Comparison of ENCODE assay signal across 1 cellular context in genomic region chr7:100099452-100099851, GRCh38.
TF ChIP-seq lines count a peak whose summit lies in the region.

No MANE protein-coding gene starts in this region.

TF ChIP-seq in HepG2, 621 proteins besides CTCF, POLR2A, EP300 and RAD21:
- TF ChIP-seq GATA4 (IDR thresholded peaks at IDR 0.05; ENCODE audit: borderline replicate concordance, low read depth), result no peak
- TF ChIP-seq ZNF234 (CRISPR knock-in tag; conservative IDR thresholded peaks at IDR 0.05), result no peak
- TF ChIP-seq PHB2 (IDR thresholded peaks at IDR 0.05; ENCODE audit: partially characterized antibody), result no peak
- TF ChIP-seq ISL2 (CRISPR knock-in tag; IDR thresholded peaks at IDR 0.05), result no peak
